In the genomic region with DNA sequence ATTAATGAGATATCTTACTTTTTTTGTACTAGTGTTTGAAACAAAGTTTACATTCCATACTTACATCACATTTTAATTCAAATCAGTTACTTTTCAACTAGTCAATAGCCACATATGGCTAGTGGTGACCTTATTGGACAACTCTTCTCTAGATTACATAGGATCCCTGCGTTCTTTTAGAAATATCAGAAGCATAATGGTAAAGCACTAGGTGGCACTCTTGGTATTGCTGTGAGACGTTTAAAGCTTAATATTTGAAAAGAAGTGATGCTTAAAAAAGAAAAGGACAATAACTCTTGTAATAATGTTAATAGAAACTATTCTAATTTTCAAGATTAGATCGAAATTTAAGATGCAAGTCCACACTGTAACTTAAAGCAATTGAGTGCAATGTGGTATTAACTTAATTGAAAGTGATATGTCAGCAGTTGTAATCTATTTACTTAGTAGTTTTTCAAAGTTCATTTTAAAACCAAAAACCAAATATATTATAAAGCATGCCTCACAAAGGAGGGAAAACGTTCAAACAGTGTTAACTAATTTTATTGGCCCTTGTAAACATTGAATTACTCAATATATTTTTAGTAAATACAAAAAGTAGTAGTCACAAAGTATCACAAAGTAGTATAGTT, we compare ENCODE assay signal across 9 cellular contexts.
DNase-seq lines count a peak whose midpoint lies in the region; ATAC-seq and TF ChIP-seq lines count a peak whose summit lies in the region.
"Had no signal": no experiment of that assay in that cellular context is flagged by ENCODE, and none has a peak within 500 bp of the region (broad histone marks: within the 10 kb centered on the region; RNA-seq: fewer than 3 reads in every experiment).

No MANE protein-coding gene starts in this region.

- H3K4me2 ChIP-seq in OCI-LY7 (ENCODE audit: low read length): no peak overlapping the region

- CTCF ChIA-PET in OCI-LY7 (lab: Charles Lee; ENCODE audit: unreplicated experiment): no interaction called here

- no peaks in the 10 kb centered on the region for H3K9me2 ChIP-seq in OCI-LY7 (ENCODE audit: insufficient read depth, low read length)

- no TSS peak for BruUV-seq in OCI-LY7 (replicated peaks; lab: Mats Ljungman, UMichigan)

- no peak for ATAC-seq in heart left ventricle
- ATAC-seq in HG02571 (IDR thresholded peaks at IDR 0.05; ENCODE audit: unreplicated experiment): no peak
- ATAC-seq in T-helper 17 cell: no peak

- TF ChIP-seq POLR2A in heart left ventricle (IDR thresholded peaks at IDR 0.05): no peak

- intact Hi-C loops in heart left ventricle (cut with DNase I) (loop anchor here in 3 of 10 donors (5.0 to 10.0 kb wide), 2 partner anchors 855 to 952 kb away; no protein-coding TSS in a partner anchor), OCI-LY7 (cut with micrococcal nuclease; ENCODE audit: unreplicated experiment) (no loop called here)

- TF ChIP-seq CTCF in cardiac muscle cell (IDR thresholded peaks at IDR 0.05; ENCODE audit: low read depth, low read length) (peak; percentile 17), heart left ventricle (IDR thresholded peaks at IDR 0.05) (peak in 6 of 12 donors; percentile 20 to 40 (median 32)), OCI-LY7 (conservative IDR thresholded peaks at IDR 0.05; ENCODE audit: low read length) (peak; percentile 62), fibroblast of mammary gland (conservative IDR thresholded peaks at IDR 0.05; ENCODE audit: control insufficient read depth, insufficient read depth, low read depth, low read length) (peak; percentile 24)

- no peaks in the 10 kb centered on the region for H4K20me1 ChIP-seq in OCI-LY7 (ENCODE audit: insufficient read depth, low read length)

- no peaks in the 10 kb centered on the region for H3K4me1 Mint-ChIP-seq in T-helper 17 cell

- no peaks in the 10 kb centered on the region for H3K4me1 ChIP-seq in cardiac muscle cell (ENCODE audit: low read depth)
- H3K4me1 ChIP-seq in heart left ventricle: no peaks in the 10 kb centered on the region
- H3K4me1 ChIP-seq in OCI-LY7 (ENCODE audit: insufficient read depth, low read length, poor library complexity, severe bottlenecking): no peaks in the 10 kb centered on the region

- no peaks in the 10 kb centered on the region for H3K79me2 ChIP-seq in OCI-LY7 (ENCODE audit: insufficient read depth, low read depth, low read length)

- WGBS in heart left ventricle, 4 donors: 9 to 12% (median 10%) methylated on average over 4 of the region's 4 CpGs

- H2AFZ ChIP-seq in OCI-LY7 (ENCODE audit: low read length): no peak overlapping the region

- H3K9me3 ChIP-seq in cardiac muscle cell (ENCODE audit: low read depth): no peaks in the 10 kb centered on the region
- H3K9me3 ChIP-seq in heart left ventricle: peaks cover 0 to 3% (median 0%) of the 10 kb centered on the region in 12 donors
- no peaks in the 10 kb centered on the region for H3K9me3 ChIP-seq in OCI-LY7 (ENCODE audit: low read length)
- H3K9me3 ChIP-seq in T-helper 17 cell (ENCODE audit: control insufficient read depth, low read length, poor library complexity, severe bottlenecking): no peaks in the 10 kb centered on the region

- POLR2A ChIA-PET in OCI-LY7 (lab: Charles Lee): interaction anchor here (0.6 kb wide), 2 partner anchors 48 to 50 kb away, joined by 3 to 4 read pairs; no protein-coding TSS in a partner anchor

- H3K27ac ChIP-seq in cardiac muscle cell: no peak overlapping the region
- no peak overlapping the region for H3K27ac ChIP-seq in heart left ventricle
- H3K27ac ChIP-seq in OCI-LY7 (ENCODE audit: low read depth, low read length, poor library complexity, severe bottlenecking): no peak overlapping the region

- no peaks in the 10 kb centered on the region for H3K27me3 ChIP-seq in cardiac muscle cell
- H3K27me3 ChIP-seq in heart left ventricle: no peaks in the 10 kb centered on the region

- no peak overlapping the region for H3K27ac Mint-ChIP-seq in T-helper 17 cell
- H3K27ac Mint-ChIP-seq: dendritic cell treated with granulocyte-macrophage colony-stimulating factor and Interleukin-4, amounts not matched to agents 40 ng/mL and 50 ng/mL, for 4 days had no signal

- H3K36me3 Mint-ChIP-seq in T-helper 17 cell (ENCODE audit: low read depth): no peaks in the 10 kb centered on the region

- no peak overlapping the region for H3K4me3 ChIP-seq in cardiac muscle cell
- no peak overlapping the region for H3K4me3 ChIP-seq in heart left ventricle
- H3K4me3 ChIP-seq in OCI-LY7 (ENCODE audit: low read depth, low read length, poor library complexity, severe bottlenecking): no peak overlapping the region
- no peak overlapping the region for H3K4me3 ChIP-seq in fibroblast of mammary gland (ENCODE audit: control insufficient read depth, low read depth, low read length)

- H3K4me3 Mint-ChIP-seq in T-helper 17 cell: no peak overlapping the region
- H3K4me3 Mint-ChIP-seq: dendritic cell treated with granulocyte-macrophage colony-stimulating factor and Interleukin-4, amounts not matched to agents 40 ng/mL and 50 ng/mL, for 4 days had no signal

- H3K36me3 ChIP-seq in cardiac muscle cell (no peaks in the 10 kb centered on the region), heart left ventricle (no peaks in the 10 kb centered on the region), OCI-LY7 (ENCODE audit: insufficient read depth, low read length) (no peaks in the 10 kb centered on the region)

- DNase-seq in cardiac muscle cell (ENCODE audit: low read depth in 1 of 2, low spot score in 1 of 2): peak; percentile 11 to 40
- DNase-seq in heart left ventricle: no peak
- DNase-seq in OCI-LY7 (ENCODE audit: low spot score): peak; percentile 2
- peak; percentile 7 for DNase-seq in fibroblast of mammary gland (ENCODE audit: low read depth)
- no peak for DNase-seq in NCI-H1436 treated with DMSO at 0.1 percent for 48 hours (lab: John Stamatoyannopoulos, UW)
- DNase-seq in middle frontal gyrus (ENCODE audit: extremely low spot score, low spot score): no peak
- no peak for DNase-seq in T-helper 17 cell

- H3K27me3 Mint-ChIP-seq in T-helper 17 cell: no peaks in the 10 kb centered on the region
- H3K27me3 Mint-ChIP-seq: dendritic cell treated with granulocyte-macrophage colony-stimulating factor and Interleukin-4, amounts not matched to agents 40 ng/mL and 50 ng/mL, for 4 days had no signal

Comparison
In these comparisons a context has a peak if more than half of its experiments do, and no peak if none do; other contexts are left out.
1. DNase-seq: peak in cardiac muscle cell (2 of 2), OCI-LY7 (single experiment) and fibroblast of mammary gland (single experiment); none in heart left ventricle (0 of 5), NCI-H1436 treated with DMSO at 0.1 percent for 48 hours (single experiment), middle frontal gyrus (single experiment) and T-helper 17 cell (0 of 3).